In genomic region chrX:21374994-21375794, GRCh38 we compare ENCODE assay signal across 7 cellular contexts. TPM values are rescaled to one million over a fixed set of nuclear protein-coding genes. Genes with fewer than 3 reads are reported as not detected.
DNase-seq lines count a peak whose midpoint lies in the region; ATAC-seq and TF ChIP-seq lines count a peak whose summit lies in the region.

No MANE protein-coding gene starts in this region.

- CTCF ChIA-PET in activated CD8-positive, alpha-beta T cell treated with anti-CD3 and anti-CD28 coated beads, Interleukin-2, amount 10 ng/mL, durations not matched to agents 7 days and 5 days (lab: Charles Lee) = interaction anchor here (1.3 kb wide), 1 partner anchor 105 kb away, joined by 3 read pairs; no protein-coding TSS in a partner anchor

- no peaks in the 10 kb centered on the region for H3K27me3 ChIP-seq in right atrium auricular region
- peaks cover 36% of the 10 kb centered on the region for H3K27me3 ChIP-seq in smooth muscle cell (ENCODE audit: low read depth)

- peak overlapping the region; percentile 85 for H3K4me3 Mint-ChIP-seq in activated CD8-positive, alpha-beta T cell treated with anti-CD3 and anti-CD28 coated beads, Interleukin-2, amount 10 ng/mL, durations not matched to agents 7 days and 5 days

- no peaks in the 10 kb centered on the region for H3K27me3 Mint-ChIP-seq in activated CD8-positive, alpha-beta T cell treated with anti-CD3 and anti-CD28 coated beads, Interleukin-2, amount 10 ng/mL, durations not matched to agents 7 days and 5 days (ENCODE audit: low read depth)

- ATAC-seq in GM18505 (IDR thresholded peaks at IDR 0.05; ENCODE audit: unreplicated experiment) (peak; percentile 2), HG02571 (IDR thresholded peaks at IDR 0.05; ENCODE audit: unreplicated experiment) (peak; percentile 10), HG03095 (IDR thresholded peaks at IDR 0.05; ENCODE audit: unreplicated experiment) (no peak)
- ATAC-seq in activated CD8-positive, alpha-beta T cell treated with anti-CD3 and anti-CD28 coated beads, Interleukin-2, amount 10 ng/mL, durations not matched to agents 7 days and 5 days = peak; percentile 33

- H3K4me1 ChIP-seq in right atrium auricular region (peaks cover 0 to 5% of the 10 kb centered on the region in 2 donors), smooth muscle cell (ENCODE audit: low read depth) (no peaks in the 10 kb centered on the region)

- no peak overlapping the region for H3K9ac ChIP-seq in smooth muscle cell (ENCODE audit: low read depth)

- TF ChIP-seq CTCF in right atrium auricular region (IDR thresholded peaks at IDR 0.05) = no peak
- no peak for TF ChIP-seq CTCF in smooth muscle cell (IDR thresholded peaks at IDR 0.05; ENCODE audit: borderline replicate concordance, insufficient read depth, poor library complexity, severe bottlenecking)

- WGBS in smooth muscle cell (ENCODE audit: low lambda C conversion rate) = 39% methylated on average over 35 of the region's 48 CpGs

- no peaks in the 10 kb centered on the region for H3K36me3 Mint-ChIP-seq in activated CD8-positive, alpha-beta T cell treated with anti-CD3 and anti-CD28 coated beads, Interleukin-2, amount 10 ng/mL, durations not matched to agents 7 days and 5 days (ENCODE audit: low read depth)

- H3K9me3 Mint-ChIP-seq in activated CD8-positive, alpha-beta T cell treated with anti-CD3 and anti-CD28 coated beads, Interleukin-2, amount 10 ng/mL, durations not matched to agents 7 days and 5 days (ENCODE audit: insufficient read depth) = no peaks in the 10 kb centered on the region

- no peaks in the 10 kb centered on the region for H3F3A ChIP-seq in smooth muscle cell (ENCODE audit: low read depth)

- H3K4me3 ChIP-seq in right atrium auricular region = peak overlapping the region; percentile 36 to 52
- H3K4me3 ChIP-seq in smooth muscle cell = peak overlapping the region; percentile 57

- H3K4me2 ChIP-seq in smooth muscle cell = peak overlapping the region; percentile 80

- no peak for TF ChIP-seq POLR2A in GM18505 (IDR thresholded peaks at IDR 0.05; ENCODE audit: borderline replicate concordance, extremely low read depth, insufficient read depth, insufficient read length)

- H3K27ac ChIP-seq in right atrium auricular region (no peak overlapping the region), smooth muscle cell (ENCODE audit: low read depth) (no peak overlapping the region)

- peaks cover 27% of the 10 kb centered on the region for H3K4me1 Mint-ChIP-seq in activated CD8-positive, alpha-beta T cell treated with anti-CD3 and anti-CD28 coated beads, Interleukin-2, amount 10 ng/mL, durations not matched to agents 7 days and 5 days (ENCODE audit: low read depth)

- POLR2A ChIA-PET in activated CD8-positive, alpha-beta T cell treated with anti-CD3 and anti-CD28 coated beads, Interleukin-2, amount 10 ng/mL, durations not matched to agents 7 days and 5 days (lab: Charles Lee) = interaction anchor here (0.7 to 1.4 kb wide), 5 partner anchors 9 to 464 kb away, joined by 3 to 5 read pairs (median 3); partner anchors contain the start of gene MBTPS2

- no peaks in the 10 kb centered on the region for H3K36me3 ChIP-seq in right atrium auricular region
- no peaks in the 10 kb centered on the region for H3K36me3 ChIP-seq in smooth muscle cell (ENCODE audit: low read depth)

- H3K9me3 ChIP-seq in right atrium auricular region (no peaks in the 10 kb centered on the region), smooth muscle cell (replicated peaks; ENCODE audit: low read depth) (no peaks in the 10 kb centered on the region)

- no peaks in the 10 kb centered on the region for H3K79me2 ChIP-seq in smooth muscle cell (ENCODE audit: low read depth)

- peak overlapping the region; percentile 54 for H2AFZ ChIP-seq in smooth muscle cell (ENCODE audit: low read depth)

- H4K20me1 ChIP-seq in smooth muscle cell (ENCODE audit: low read depth) = no peaks in the 10 kb centered on the region

- H3K27ac Mint-ChIP-seq in activated CD8-positive, alpha-beta T cell treated with anti-CD3 and anti-CD28 coated beads, Interleukin-2, amount 10 ng/mL, durations not matched to agents 7 days and 5 days = peak overlapping the region; percentile 85

- peak; percentile 22 for DNase-seq in activated CD8-positive, alpha-beta T cell treated with anti-CD3 and anti-CD28 coated beads, Interleukin-2, amount 10 ng/mL, durations not matched to agents 7 days and 5 days
- DNase-seq in right atrium auricular region (ENCODE audit: low spot score) (no peak), smooth muscle cell (lab: John Stamatoyannopoulos, UW; ENCODE audit: unreplicated experiment) (no peak), NCI-H1694 treated with DMSO at 0.1 percent for 48 hours (lab: John Stamatoyannopoulos, UW) (no peak)

RNA-seq across cellular contexts. Expression of gene CNKSR2, which starts 1.0 kb away (rescaled TPM):
- 10 to 100 TPM; 11.0 to 11.1 TPM for total RNA-seq in activated CD8-positive, alpha-beta T cell treated with anti-CD3 and anti-CD28 coated beads, Interleukin-2, amount 10 ng/mL, durations not matched to agents 7 days and 5 days
- total RNA-seq in right atrium auricular region (1 to 10 TPM in 1 of 2 donors, not detected in 1; 1.7 TPM), smooth muscle cell (1.1 and 1.9 TPM in 2 replicates)
- 1.2 TPM in 1 of 2 replicates, not detected in the other for polyA plus RNA-seq in smooth muscle cell
